Comparison of ENCODE assay signal across 8 cellular contexts in genomic region chr9:130128782-130129424, GRCh38. TPM values are rescaled to one million over a fixed set of nuclear protein-coding genes. Genes with fewer than 3 reads are reported as not detected.
DNase-seq lines count a peak whose midpoint lies in the region; ATAC-seq and TF ChIP-seq lines count a peak whose summit lies in the region.

No MANE protein-coding gene starts in this region.

- H3K9ac ChIP-seq in Karpas-422 (ENCODE audit: low read length): no peak overlapping the region

- H3K4me1 ChIP-seq in CD8-positive, alpha-beta T cell (ENCODE audit: insufficient read depth, low read length): peaks cover 52% of the 10 kb centered on the region
- H3K4me1 ChIP-seq in Karpas-422 (ENCODE audit: low read length): peaks cover 7% of the 10 kb centered on the region

- H4K20me1 ChIP-seq in Karpas-422 (ENCODE audit: insufficient read depth, low read depth, low read length): no peaks in the 10 kb centered on the region

- H3K36me3 ChIP-seq in CD8-positive, alpha-beta T cell (ENCODE audit: insufficient read depth, low read length): no peaks in the 10 kb centered on the region
- H3K36me3 ChIP-seq in Karpas-422 (ENCODE audit: insufficient read depth, low read length): peaks cover 2% of the 10 kb centered on the region; the same call in 1 of the 2 replicates

- H3K27me3 ChIP-seq in CD8-positive, alpha-beta T cell (ENCODE audit: insufficient read depth, low read length): no peaks in the 10 kb centered on the region
- H3K27me3 ChIP-seq in Karpas-422 (ENCODE audit: low read length): no peaks in the 10 kb centered on the region

- no peak overlapping the region for H2AFZ ChIP-seq in Karpas-422 (ENCODE audit: low read length)

- H3K27me3 Mint-ChIP-seq in CD8-positive, alpha-beta T cell (ENCODE audit: low read depth): no peaks in the 10 kb centered on the region
- H3K27me3 Mint-ChIP-seq in progenitor cell of endocrine pancreas: no peaks in the 10 kb centered on the region

- H3K36me3 Mint-ChIP-seq in CD8-positive, alpha-beta T cell: peaks cover 36% of the 10 kb centered on the region
- H3K36me3 Mint-ChIP-seq in progenitor cell of endocrine pancreas (ENCODE audit: insufficient read depth): peaks cover 15% of the 10 kb centered on the region

- no peaks in the 10 kb centered on the region for H3K79me2 ChIP-seq in Karpas-422 (ENCODE audit: low read length)

- ATAC-seq in CD8-positive, alpha-beta T cell: peak; percentile 73
- ATAC-seq in GM21737 (IDR thresholded peaks at IDR 0.05; ENCODE audit: unreplicated experiment): peak; percentile 57

- peaks cover 54% of the 10 kb centered on the region for H3K4me1 Mint-ChIP-seq in CD8-positive, alpha-beta T cell (ENCODE audit: low read depth)
- H3K4me1 Mint-ChIP-seq in progenitor cell of endocrine pancreas (ENCODE audit: low read depth): peaks cover 16% of the 10 kb centered on the region

- H3K4me3 ChIP-seq in CD8-positive, alpha-beta T cell (ENCODE audit: low read depth, low read length): peak overlapping the region; percentile 26
- H3K4me3 ChIP-seq in fibroblast of the aortic adventitia (ENCODE audit: low read depth, low read length) (no peak overlapping the region), Karpas-422 (ENCODE audit: low read length) (no peak overlapping the region)

- H3K27ac Mint-ChIP-seq in CD8-positive, alpha-beta T cell: peak overlapping the region; percentile 98
- peak overlapping the region; percentile 6 for H3K27ac Mint-ChIP-seq in progenitor cell of endocrine pancreas

- H3K4me3 Mint-ChIP-seq in CD8-positive, alpha-beta T cell: peak overlapping the region; percentile 80
- H3K4me3 Mint-ChIP-seq in progenitor cell of endocrine pancreas (ENCODE audit: low read depth): no peak overlapping the region

- no peaks in the 10 kb centered on the region for H3K9me2 ChIP-seq in Karpas-422 (replicated peaks; ENCODE audit: insufficient read depth, low read length)

- CTCF ChIA-PET in CD8-positive, alpha-beta T cell (lab: Charles Lee): interaction anchor here (0.9 to 4.1 kb wide), 6 partner anchors 8 to 114 kb away, joined by 3 to 36 read pairs (median 4); no protein-coding TSS in a partner anchor

- H3K9me3 ChIP-seq in CD8-positive, alpha-beta T cell (ENCODE audit: low read length): no peaks in the 10 kb centered on the region
- H3K9me3 ChIP-seq in Karpas-422 (ENCODE audit: low read length): no peaks in the 10 kb centered on the region

- H3K27ac ChIP-seq in CD8-positive, alpha-beta T cell (ENCODE audit: low read depth, low read length): peak overlapping the region; percentile 75
- H3K27ac ChIP-seq in Karpas-422 (ENCODE audit: low read length): no peak overlapping the region

- no peak overlapping the region for H3K4me2 ChIP-seq in Karpas-422 (ENCODE audit: low read depth, low read length, poor library complexity, severe bottlenecking)

- no peak for TF ChIP-seq CTCF in CD8-positive, alpha-beta T cell (IDR thresholded peaks at IDR 0.05)
- no peak for TF ChIP-seq CTCF in fibroblast of the aortic adventitia (IDR thresholded peaks at IDR 0.05; ENCODE audit: insufficient read depth, low read length)
- TF ChIP-seq CTCF in progenitor cell of endocrine pancreas (IDR thresholded peaks at IDR 0.05; ENCODE audit: unreplicated experiment): no peak

- intact Hi-C loops in CD8-positive, alpha-beta T cell (cut with DNase I, micrococcal nuclease): loop anchor here (2.0 to 5.0 kb wide), 4 partner anchors 22 to 242 kb away; partner anchors contain the start of gene NCS1 (in 1 of the 2)

- POLR2A ChIA-PET in CD8-positive, alpha-beta T cell (lab: Charles Lee): interaction anchor here (1.0 to 1.7 kb wide), 4 partner anchors 14 to 234 kb away, joined by 3 to 9 read pairs (median 4); no protein-coding TSS in a partner anchor

- peak; percentile 12 to 74 (median 54) for DNase-seq in CD8-positive, alpha-beta T cell
- DNase-seq in NCI-H69 (lab: John Stamatoyannopoulos, UW) (peak; percentile 71), activated T-cell treated with anti-CD3 and anti-CD28 coated beads for 4 hours (peak; percentile 49), fibroblast of the aortic adventitia (ENCODE audit: low read depth) (peak; percentile 81), progenitor cell of endocrine pancreas (ENCODE audit: low spot score, unreplicated experiment) (no peak), SHP77 treated with DMSO at 0.1 percent for 48 hours (lab: John Stamatoyannopoulos, UW) (no peak), Karpas-422 (no peak)

- no peaks in the 10 kb centered on the region for H3K9me3 Mint-ChIP-seq in CD8-positive, alpha-beta T cell
- no peaks in the 10 kb centered on the region for H3K9me3 Mint-ChIP-seq in progenitor cell of endocrine pancreas (ENCODE audit: low read depth)

RNA-seq across cellular contexts. Expression of gene NCS1, which starts 43.3 kb away (rescaled TPM):
- total RNA-seq in CD8-positive, alpha-beta T cell: 1 to 10 TPM; 2.6 to 3.8 TPM
- total RNA-seq in fibroblast of the aortic adventitia (ENCODE audit: low replicate concordance) (10.7 and 39.2 TPM in 2 replicates), progenitor cell of endocrine pancreas (29.0 and 33.4 TPM in 2 replicates)
- total RNA-seq in Karpas-422 (2014; rRNA removed; shearing (Covaris generic); ENCODE audit: low replicate concordance): not detected in 2 replicates

Comparison
In these comparisons a context has a peak if more than half of its experiments do, and no peak if none do; other contexts are left out.
1. DNase-seq: peak in CD8-positive, alpha-beta T cell (7 of 7), NCI-H69 (single experiment), activated T-cell treated with anti-CD3 and anti-CD28 coated beads for 4 hours (single experiment) and fibroblast of the aortic adventitia (single experiment); none in progenitor cell of endocrine pancreas (single experiment), SHP77 treated with DMSO at 0.1 percent for 48 hours (single experiment) and Karpas-422 (single experiment).